In genomic region chr13:85283408-85283807, GRCh38 we compare ENCODE assay signal across 16 cellular contexts.
"Had no signal": no experiment of that assay in that cellular context is flagged by ENCODE, and none has a peak within 500 bp of the region (broad histone marks: within the 10 kb centered on the region; RNA-seq: fewer than 3 reads in every experiment).

No MANE protein-coding gene starts in this region.

- H3K27ac ChIP-seq: ascending aorta, epithelial cell of prostate, gastroesophageal sphincter, thoracic aorta had no signal

- H3K27ac Mint-ChIP-seq: activated naive CD4-positive, alpha-beta T cell treated with anti-CD3 and anti-CD28 coated beads, Interleukin-2, amount 10 ng/mL, durations not matched to agents 7 days and 5 days; activated T-helper 2 cell treated with anti-CD3 and anti-CD28 coated beads, Interferon-gamma antibody, Interleukin-2, Interleukin-4, amounts not matched to agents 10 μg/mL and 5 μg/mL and 100 μg/mL, durations not matched to agents 14 hours and 24 hours and 36 hours; naive thymus-derived CD8-positive, alpha-beta T cell; stimulated activated effector memory CD8-positive, alpha-beta T cell treated with anti-CD3 and anti-CD28 coated beads, Interleukin-12 subunit alpha, Interleukin-12 subunit beta, amount 100 ng/mL, for 72 hours had no signal

- H3K4me1 Mint-ChIP-seq: activated naive CD4-positive, alpha-beta T cell treated with anti-CD3 and anti-CD28 coated beads, Interleukin-2, amount 10 ng/mL, durations not matched to agents 7 days and 5 days; naive thymus-derived CD8-positive, alpha-beta T cell; stimulated activated effector memory CD8-positive, alpha-beta T cell treated with anti-CD3 and anti-CD28 coated beads, Interleukin-12 subunit alpha, Interleukin-12 subunit beta, amount 100 ng/mL, for 72 hours had no signal

- H3K9me3 ChIP-seq: ascending aorta, gastroesophageal sphincter, thoracic aorta had no signal

- H3K4me3 ChIP-seq: ascending aorta, gastroesophageal sphincter, thoracic aorta had no signal

- H3K9me3 Mint-ChIP-seq: activated naive CD4-positive, alpha-beta T cell treated with anti-CD3 and anti-CD28 coated beads, Interleukin-2, amount 10 ng/mL, durations not matched to agents 7 days and 5 days had no signal

- H3K4me3 Mint-ChIP-seq: activated naive CD4-positive, alpha-beta T cell treated with anti-CD3 and anti-CD28 coated beads, Interleukin-2, amount 10 ng/mL, durations not matched to agents 7 days and 5 days; naive thymus-derived CD8-positive, alpha-beta T cell; stimulated activated effector memory CD8-positive, alpha-beta T cell treated with anti-CD3 and anti-CD28 coated beads, Interleukin-12 subunit alpha, Interleukin-12 subunit beta, amount 100 ng/mL, for 72 hours had no signal

- H3K4me1 ChIP-seq: ascending aorta, gastroesophageal sphincter had no signal

- H3K36me3 Mint-ChIP-seq: activated naive CD4-positive, alpha-beta T cell treated with anti-CD3 and anti-CD28 coated beads, Interleukin-2, amount 10 ng/mL, durations not matched to agents 7 days and 5 days; naive thymus-derived CD8-positive, alpha-beta T cell; stimulated activated effector memory CD8-positive, alpha-beta T cell treated with anti-CD3 and anti-CD28 coated beads, Interleukin-12 subunit alpha, Interleukin-12 subunit beta, amount 100 ng/mL, for 72 hours had no signal

- DNase-seq: activated CD4-positive, alpha-beta T cell treated with anti-CD3 and anti-CD28 coated beads for 1 hour; activated CD4-positive, alpha-beta T cell treated with anti-CD3 and anti-CD28 coated beads, Interleukin-2, amount 50 U/mL, for 48 hours; activated naive CD4-positive, alpha-beta T cell treated with anti-CD3 and anti-CD28 coated beads, Interleukin-2, amount 10 ng/mL, durations not matched to agents 7 days and 5 days; effector memory CD4-positive, alpha-beta T cell; left colon; naive thymus-derived CD8-positive, alpha-beta T cell; posterior cingulate gyrus; retina; T-helper 1 cell; T1000 had no signal

- H3K27me3 Mint-ChIP-seq: activated naive CD4-positive, alpha-beta T cell treated with anti-CD3 and anti-CD28 coated beads, Interleukin-2, amount 10 ng/mL, durations not matched to agents 7 days and 5 days; naive thymus-derived CD8-positive, alpha-beta T cell had no signal

- H3K36me3 ChIP-seq: ascending aorta, gastroesophageal sphincter, thoracic aorta had no signal

- H3K27me3 ChIP-seq: ascending aorta, gastroesophageal sphincter had no signal
